Comparison of ENCODE assay signal across 13 cellular contexts in genomic region chr1:145983206-145983675, GRCh38. TPM values are rescaled to one million over a fixed set of nuclear protein-coding genes. Genes with fewer than 3 reads are reported as not detected.
DNase-seq lines count a peak whose midpoint lies in the region; ATAC-seq and TF ChIP-seq lines count a peak whose summit lies in the region.
"Had no signal": no experiment of that assay in that cellular context is flagged by ENCODE, and none has a peak within 500 bp of the region (broad histone marks: within the 10 kb centered on the region; RNA-seq: fewer than 3 reads in every experiment).

No MANE protein-coding gene starts in this region.

- no peak overlapping the region for H3K4me3 Mint-ChIP-seq in activated naive CD8-positive, alpha-beta T cell
- no peak overlapping the region for H3K4me3 Mint-ChIP-seq in activated naive CD8-positive, alpha-beta T cell treated with anti-CD3 and anti-CD28 coated beads for 36 hours
- H3K4me3 Mint-ChIP-seq: H9 had no signal

- H3K9ac ChIP-seq in mucosa of rectum (ENCODE audit: low read depth in 1 of 2, low read length in 2 of 2): no peak overlapping the region

- H3K27ac ChIP-seq in body of pancreas (peak overlapping the region; percentile 72 to 90 (median 85)), mucosa of rectum (ENCODE audit: low read depth in 2 of 2, low read length in 2 of 2) (peak overlapping the region; percentile 61 to 97), upper lobe of right lung (peak overlapping the region; percentile 98)

- no peak for TF ChIP-seq CTCF in body of pancreas (IDR thresholded peaks at IDR 0.05)
- TF ChIP-seq CTCF in upper lobe of right lung (IDR thresholded peaks at IDR 0.05): no peak

- no peaks in the 10 kb centered on the region for H3K9me3 Mint-ChIP-seq in activated naive CD8-positive, alpha-beta T cell (ENCODE audit: low read depth)
- no peaks in the 10 kb centered on the region for H3K9me3 Mint-ChIP-seq in activated naive CD8-positive, alpha-beta T cell treated with anti-CD3 and anti-CD28 coated beads for 36 hours
- H3K9me3 Mint-ChIP-seq: H9 had no signal

- H3K27me3 ChIP-seq in body of pancreas (no peaks in the 10 kb centered on the region), mucosa of rectum (ENCODE audit: control insufficient read depth in 2 of 2, insufficient read depth in 2 of 2, low read length in 2 of 2) (no peaks in the 10 kb centered on the region), upper lobe of right lung (no peaks in the 10 kb centered on the region)

- TF ChIP-seq POLR2A in body of pancreas (IDR thresholded peaks at IDR 0.05): peak in 2 of 3 donors; percentile 57 to 59

- H3K4me1 ChIP-seq in body of pancreas (peaks cover 98% of the 10 kb centered on the region), mucosa of rectum (ENCODE audit: control insufficient read depth in 2 of 2, insufficient read depth in 2 of 2, low read length in 2 of 2) (peaks cover 59 to 69% of the 10 kb centered on the region in 2 donors), upper lobe of right lung (peaks cover 82% of the 10 kb centered on the region)

- no peaks in the 10 kb centered on the region for H3K36me3 Mint-ChIP-seq in activated naive CD8-positive, alpha-beta T cell
- H3K36me3 Mint-ChIP-seq in activated naive CD8-positive, alpha-beta T cell treated with anti-CD3 and anti-CD28 coated beads for 36 hours: peaks cover 2% of the 10 kb centered on the region

- H3K27me3 Mint-ChIP-seq in activated naive CD8-positive, alpha-beta T cell: no peaks in the 10 kb centered on the region
- no peaks in the 10 kb centered on the region for H3K27me3 Mint-ChIP-seq in activated naive CD8-positive, alpha-beta T cell treated with anti-CD3 and anti-CD28 coated beads for 36 hours

- peaks cover 32% of the 10 kb centered on the region for H3K4me1 Mint-ChIP-seq in activated naive CD8-positive, alpha-beta T cell (ENCODE audit: low read depth)
- H3K4me1 Mint-ChIP-seq in activated naive CD8-positive, alpha-beta T cell treated with anti-CD3 and anti-CD28 coated beads for 36 hours: peaks cover 56% of the 10 kb centered on the region

- H3K27ac Mint-ChIP-seq in activated naive CD8-positive, alpha-beta T cell: peak overlapping the region; percentile 82
- H3K27ac Mint-ChIP-seq in activated naive CD8-positive, alpha-beta T cell treated with anti-CD3 and anti-CD28 coated beads for 36 hours: no peak overlapping the region

- H3K4me3 ChIP-seq in body of pancreas (no peak overlapping the region), mucosa of rectum (ENCODE audit: low read length in 2 of 2) (peak overlapping the region in 1 of 2 donors; percentile 13), upper lobe of right lung (no peak overlapping the region)

- intact Hi-C loops in body of pancreas (cut with DNase I): no loop called here
- intact Hi-C loops in upper lobe of right lung (cut with DNase I): no loop called here

- no peak for DNase-seq in activated naive CD8-positive, alpha-beta T cell treated with anti-CD3 and anti-CD28 coated beads for 36 hours
- DNase-seq in body of pancreas (peak; percentile 79 to 91 (median 89)), upper lobe of right lung (no peak), T1000 (lab: John Stamatoyannopoulos, UW) (no peak), midbrain (lab: John Stamatoyannopoulos, UW) (no peak), superior temporal gyrus (ENCODE audit: extremely low spot score) (no peak)
- DNase-seq: anterior cingulate cortex; H9; mesendoderm; NCI-H2107; stimulated activated CD4-positive, alpha-beta T cell treated with anti-CD3 and anti-CD28 coated beads, Interleukin-4, amount 100 ng/mL, for 24 hours had no signal

- 15 to 30% methylated on average over 1 of the region's 1 CpG for WGBS in body of pancreas, 2 donors

- H3K9me3 ChIP-seq in body of pancreas (no peaks in the 10 kb centered on the region), mucosa of rectum (ENCODE audit: control insufficient read depth in 2 of 2, low read length in 2 of 2) (no peaks in the 10 kb centered on the region), upper lobe of right lung (no peaks in the 10 kb centered on the region)

- ATAC-seq in body of pancreas (peak; percentile 68), upper lobe of right lung (no peak)

- H3K36me3 ChIP-seq in body of pancreas (replicated peaks in 1 of 2; ENCODE audit: insufficient read depth in 1 of 2, low read depth in 2 of 2): no peaks in the 10 kb centered on the region
- H3K36me3 ChIP-seq in mucosa of rectum (ENCODE audit: control insufficient read depth in 2 of 2, insufficient read depth in 2 of 2, low read length in 2 of 2): no peaks in the 10 kb centered on the region
- no peaks in the 10 kb centered on the region for H3K36me3 ChIP-seq in upper lobe of right lung

RNA-seq across cellular contexts. Expression of gene TXNIP, which starts 13.1 kb away (rescaled TPM):
- total RNA-seq in activated naive CD8-positive, alpha-beta T cell treated with anti-CD3 and anti-CD28 coated beads for 36 hours: 100 to 1,000 TPM; 228 to 231 TPM
- total RNA-seq in body of pancreas (100 to 1,000 TPM; 414 to 820 TPM), upper lobe of right lung (945 TPM)

RNA-seq across cellular contexts. Expression of gene POLR3GL, which starts 18.8 kb away (rescaled TPM):
- total RNA-seq in activated naive CD8-positive, alpha-beta T cell treated with anti-CD3 and anti-CD28 coated beads for 36 hours: 10 to 100 TPM; 21.1 to 21.9 TPM
- total RNA-seq in body of pancreas (1 to 10 TPM; 7.8 to 8.6 TPM), upper lobe of right lung (21.4 TPM)

RNA-seq across cellular contexts. Expression of gene ANKRD34A, which starts 18.9 kb away (rescaled TPM):
- total RNA-seq in activated naive CD8-positive, alpha-beta T cell treated with anti-CD3 and anti-CD28 coated beads for 36 hours: 10 to 100 TPM in 1 of 2 experiments, 1 to 10 TPM in 1; 9.3 to 10.3 TPM
- under 1 TPM in 1 of 2 donors, not detected in 1; 0.66 TPM for total RNA-seq in body of pancreas
- 0.69 TPM for total RNA-seq in upper lobe of right lung

RNA-seq across cellular contexts. Expression of gene LIX1L, which starts 25.4 kb away (rescaled TPM):
- 10 to 100 TPM; 37.6 to 38.3 TPM for total RNA-seq in activated naive CD8-positive, alpha-beta T cell treated with anti-CD3 and anti-CD28 coated beads for 36 hours
- 10 to 100 TPM in 1 of 2 donors, 1 to 10 TPM in 1; 8.3 to 16.5 TPM for total RNA-seq in body of pancreas
- 32.8 TPM for total RNA-seq in upper lobe of right lung

RNA-seq across cellular contexts. Expression of gene HJV, which starts 38.3 kb away (rescaled TPM):
- not detected for total RNA-seq in activated naive CD8-positive, alpha-beta T cell treated with anti-CD3 and anti-CD28 coated beads for 36 hours
- total RNA-seq in body of pancreas (not detected), upper lobe of right lung (not detected)
- total RNA-seq: H9 had no signal

Comparison
In these comparisons a context has a peak if more than half of its experiments do, and no peak if none do; other contexts are left out.
1. DNase-seq: peak in body of pancreas (4 of 4); none in activated naive CD8-positive, alpha-beta T cell treated with anti-CD3 and anti-CD28 coated beads for 36 hours (single experiment), upper lobe of right lung (single experiment), T1000 (single experiment), midbrain (single experiment) and superior temporal gyrus (single experiment).
2. Peak in every context shown above with its lines, with median percentiles within 50 percentile points of each other: H3K27ac ChIP-seq.